1 cellular context compared by ENCODE assay signal in the genomic region with DNA sequence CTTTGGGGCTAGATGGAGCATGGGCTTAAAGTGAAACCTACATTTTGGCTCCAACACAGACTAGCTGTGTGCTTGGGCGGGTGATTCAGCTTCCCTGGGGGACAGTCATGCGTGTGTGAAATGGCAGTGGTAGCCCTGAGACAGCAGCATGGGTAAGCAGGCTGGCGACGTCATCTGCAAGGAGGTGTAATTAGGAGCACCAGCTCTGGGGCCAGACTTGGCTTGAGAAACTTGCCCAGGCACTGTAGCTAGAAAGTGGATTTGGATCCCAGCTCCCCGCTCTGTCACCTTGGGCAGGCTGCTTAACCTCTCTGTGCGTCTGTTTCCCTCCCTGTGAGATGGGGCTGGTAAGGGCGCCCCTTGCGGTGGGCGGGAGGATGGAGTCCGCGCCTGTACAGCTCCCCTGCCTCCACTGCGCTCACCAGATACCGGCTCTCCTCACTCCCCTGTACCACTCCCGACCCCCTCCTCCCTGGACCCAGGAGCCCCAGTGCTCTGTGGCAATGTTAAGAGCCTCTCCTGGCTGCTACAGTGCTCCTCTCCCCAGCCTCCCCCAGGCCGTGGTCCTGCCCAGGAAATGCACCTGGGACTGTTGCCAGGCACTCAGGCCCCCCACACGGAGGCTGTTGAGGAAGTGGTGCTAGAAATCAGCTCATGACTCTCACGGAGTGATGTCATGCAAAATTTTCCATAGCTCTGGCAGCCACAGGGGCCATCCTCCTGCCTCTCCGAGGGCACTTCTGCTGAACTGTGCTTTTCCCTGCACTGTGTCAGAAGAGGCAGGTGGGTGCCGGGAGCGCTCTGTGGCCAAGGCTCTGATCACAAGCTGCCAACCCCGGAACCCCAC.
TF ChIP-seq lines count a peak whose summit lies in the region.

No MANE protein-coding gene starts in this region.

TF ChIP-seq in HepG2, 621 proteins besides CTCF, POLR2A, EP300 and RAD21 (continued from another document and continues in another):
- TF ChIP-seq, protein P1, sequence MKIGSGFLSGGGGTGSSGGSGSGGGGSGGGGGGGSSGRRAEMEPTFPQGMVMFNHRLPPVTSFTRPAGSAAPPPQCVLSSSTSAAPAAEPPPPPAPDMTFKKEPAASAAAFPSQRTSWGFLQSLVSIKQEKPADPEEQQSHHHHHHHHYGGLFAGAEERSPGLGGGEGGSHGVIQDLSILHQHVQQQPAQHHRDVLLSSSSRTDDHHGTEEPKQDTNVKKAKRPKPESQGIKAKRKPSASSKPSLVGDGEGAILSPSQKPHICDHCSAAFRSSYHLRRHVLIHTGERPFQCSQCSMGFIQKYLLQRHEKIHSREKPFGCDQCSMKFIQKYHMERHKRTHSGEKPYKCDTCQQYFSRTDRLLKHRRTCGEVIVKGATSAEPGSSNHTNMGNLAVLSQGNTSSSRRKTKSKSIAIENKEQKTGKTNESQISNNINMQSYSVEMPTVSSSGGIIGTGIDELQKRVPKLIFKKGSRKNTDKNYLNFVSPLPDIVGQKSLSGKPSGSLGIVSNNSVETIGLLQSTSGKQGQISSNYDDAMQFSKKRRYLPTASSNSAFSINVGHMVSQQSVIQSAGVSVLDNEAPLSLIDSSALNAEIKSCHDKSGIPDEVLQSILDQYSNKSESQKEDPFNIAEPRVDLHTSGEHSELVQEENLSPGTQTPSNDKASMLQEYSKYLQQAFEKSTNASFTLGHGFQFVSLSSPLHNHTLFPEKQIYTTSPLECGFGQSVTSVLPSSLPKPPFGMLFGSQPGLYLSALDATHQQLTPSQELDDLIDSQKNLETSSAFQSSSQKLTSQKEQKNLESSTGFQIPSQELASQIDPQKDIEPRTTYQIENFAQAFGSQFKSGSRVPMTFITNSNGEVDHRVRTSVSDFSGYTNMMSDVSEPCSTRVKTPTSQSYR (CRISPR knock-in tag; IDR thresholded peaks at IDR 0.05; ENCODE audit: borderline replicate concordance): no peak
- TF ChIP-seq, protein P2, sequence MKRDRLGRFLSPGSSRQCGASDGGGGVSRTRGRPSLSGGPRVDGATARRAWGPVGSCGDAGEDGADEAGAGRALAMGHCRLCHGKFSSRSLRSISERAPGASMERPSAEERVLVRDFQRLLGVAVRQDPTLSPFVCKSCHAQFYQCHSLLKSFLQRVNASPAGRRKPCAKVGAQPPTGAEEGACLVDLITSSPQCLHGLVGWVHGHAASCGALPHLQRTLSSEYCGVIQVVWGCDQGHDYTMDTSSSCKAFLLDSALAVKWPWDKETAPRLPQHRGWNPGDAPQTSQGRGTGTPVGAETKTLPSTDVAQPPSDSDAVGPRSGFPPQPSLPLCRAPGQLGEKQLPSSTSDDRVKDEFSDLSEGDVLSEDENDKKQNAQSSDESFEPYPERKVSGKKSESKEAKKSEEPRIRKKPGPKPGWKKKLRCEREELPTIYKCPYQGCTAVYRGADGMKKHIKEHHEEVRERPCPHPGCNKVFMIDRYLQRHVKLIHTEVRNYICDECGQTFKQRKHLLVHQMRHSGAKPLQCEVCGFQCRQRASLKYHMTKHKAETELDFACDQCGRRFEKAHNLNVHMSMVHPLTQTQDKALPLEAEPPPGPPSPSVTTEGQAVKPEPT (CRISPR knock-in tag; IDR thresholded peaks at IDR 0.05; ENCODE audit: low read depth): no peak
- TF ChIP-seq ZNF350 (CRISPR knock-in tag; IDR thresholded peaks at IDR 0.05; ENCODE audit: borderline replicate concordance, low read depth): peak; percentile 25; the same call in 1 of the 2 replicates
- no peak for TF ChIP-seq GTF2F1 (IDR thresholded peaks at IDR 0.05; ENCODE audit: low read length)
- TF ChIP-seq, protein P3, sequence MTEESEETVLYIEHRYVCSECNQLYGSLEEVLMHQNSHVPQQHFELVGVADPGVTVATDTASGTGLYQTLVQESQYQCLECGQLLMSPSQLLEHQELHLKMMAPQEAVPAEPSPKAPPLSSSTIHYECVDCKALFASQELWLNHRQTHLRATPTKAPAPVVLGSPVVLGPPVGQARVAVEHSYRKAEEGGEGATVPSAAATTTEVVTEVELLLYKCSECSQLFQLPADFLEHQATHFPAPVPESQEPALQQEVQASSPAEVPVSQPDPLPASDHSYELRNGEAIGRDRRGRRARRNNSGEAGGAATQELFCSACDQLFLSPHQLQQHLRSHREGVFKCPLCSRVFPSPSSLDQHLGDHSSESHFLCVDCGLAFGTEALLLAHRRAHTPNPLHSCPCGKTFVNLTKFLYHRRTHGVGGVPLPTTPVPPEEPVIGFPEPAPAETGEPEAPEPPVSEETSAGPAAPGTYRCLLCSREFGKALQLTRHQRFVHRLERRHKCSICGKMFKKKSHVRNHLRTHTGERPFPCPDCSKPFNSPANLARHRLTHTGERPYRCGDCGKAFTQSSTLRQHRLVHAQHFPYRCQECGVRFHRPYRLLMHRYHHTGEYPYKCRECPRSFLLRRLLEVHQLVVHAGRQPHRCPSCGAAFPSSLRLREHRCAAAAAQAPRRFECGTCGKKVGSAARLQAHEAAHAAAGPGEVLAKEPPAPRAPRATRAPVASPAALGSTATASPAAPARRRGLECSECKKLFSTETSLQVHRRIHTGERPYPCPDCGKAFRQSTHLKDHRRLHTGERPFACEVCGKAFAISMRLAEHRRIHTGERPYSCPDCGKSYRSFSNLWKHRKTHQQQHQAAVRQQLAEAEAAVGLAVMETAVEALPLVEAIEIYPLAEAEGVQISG (CRISPR knock-in tag; IDR thresholded peaks at IDR 0.05): peak; percentile 52
- TF ChIP-seq, protein P4, sequence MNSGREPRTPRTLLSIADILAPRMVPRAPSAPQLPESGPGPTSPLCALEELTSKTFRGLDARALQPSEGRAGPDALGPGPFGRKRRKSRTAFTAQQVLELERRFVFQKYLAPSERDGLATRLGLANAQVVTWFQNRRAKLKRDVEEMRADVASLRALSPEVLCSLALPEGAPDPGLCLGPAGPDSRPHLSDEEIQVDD (CRISPR knock-in tag; IDR thresholded peaks at IDR 0.05; ENCODE audit: borderline replicate concordance): no peak
- TF ChIP-seq TEAD2 (CRISPR knock-in tag; IDR thresholded peaks at IDR 0.05): no peak
- TF ChIP-seq RFX3 (CRISPR knock-in tag; IDR thresholded peaks at IDR 0.05): no peak
- TF ChIP-seq ZNF484 (CRISPR knock-in tag; IDR thresholded peaks at IDR 0.05; ENCODE audit: borderline replicate concordance, low read depth): no peak
- peak; percentile 82; the same call in 1 of the 2 replicates for TF ChIP-seq NFKB2 (CRISPR knock-in tag; IDR thresholded peaks at IDR 0.05; ENCODE audit: borderline replicate concordance)
- TF ChIP-seq, protein P5, sequence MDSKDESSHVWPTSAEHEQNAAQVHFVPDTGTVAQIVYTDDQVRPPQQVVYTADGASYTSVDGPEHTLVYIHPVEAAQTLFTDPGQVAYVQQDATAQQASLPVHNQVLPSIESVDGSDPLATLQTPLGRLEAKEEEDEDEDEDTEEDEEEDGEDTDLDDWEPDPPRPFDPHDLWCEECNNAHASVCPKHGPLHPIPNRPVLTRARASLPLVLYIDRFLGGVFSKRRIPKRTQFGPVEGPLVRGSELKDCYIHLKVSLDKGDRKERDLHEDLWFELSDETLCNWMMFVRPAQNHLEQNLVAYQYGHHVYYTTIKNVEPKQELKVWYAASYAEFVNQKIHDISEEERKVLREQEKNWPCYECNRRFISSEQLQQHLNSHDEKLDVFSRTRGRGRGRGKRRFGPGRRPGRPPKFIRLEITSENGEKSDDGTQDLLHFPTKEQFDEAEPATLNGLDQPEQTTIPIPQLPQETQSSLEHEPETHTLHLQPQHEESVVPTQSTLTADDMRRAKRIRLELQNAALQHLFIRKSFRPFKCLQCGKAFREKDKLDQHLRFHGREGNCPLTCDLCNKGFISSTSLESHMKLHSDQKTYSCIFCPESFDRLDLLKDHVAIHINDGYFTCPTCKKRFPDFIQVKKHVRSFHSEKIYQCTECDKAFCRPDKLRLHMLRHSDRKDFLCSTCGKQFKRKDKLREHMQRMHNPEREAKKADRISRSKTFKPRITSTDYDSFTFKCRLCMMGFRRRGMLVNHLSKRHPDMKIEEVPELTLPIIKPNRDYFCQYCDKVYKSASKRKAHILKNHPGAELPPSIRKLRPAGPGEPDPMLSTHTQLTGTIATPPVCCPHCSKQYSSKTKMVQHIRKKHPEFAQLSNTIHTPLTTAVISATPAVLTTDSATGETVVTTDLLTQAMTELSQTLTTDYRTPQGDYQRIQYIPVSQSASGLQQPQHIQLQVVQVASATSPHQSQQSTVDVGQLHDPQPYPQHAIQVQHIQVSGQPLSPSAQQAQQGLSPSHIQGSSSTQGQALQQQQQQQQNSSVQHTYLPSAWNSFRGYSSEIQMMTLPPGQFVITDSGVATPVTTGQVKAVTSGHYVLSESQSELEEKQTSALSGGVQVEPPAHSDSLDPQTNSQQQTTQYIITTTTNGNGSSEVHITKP (CRISPR knock-in tag; IDR thresholded peaks at IDR 0.05; ENCODE audit: low read depth): peak; percentile 60; the same call in 1 of the 2 replicates
- peak; percentile 45; the same call in 1 of the 2 replicates for TF ChIP-seq EED (CRISPR knock-in tag; IDR thresholded peaks at IDR 0.05)
- TF ChIP-seq, protein P6, sequence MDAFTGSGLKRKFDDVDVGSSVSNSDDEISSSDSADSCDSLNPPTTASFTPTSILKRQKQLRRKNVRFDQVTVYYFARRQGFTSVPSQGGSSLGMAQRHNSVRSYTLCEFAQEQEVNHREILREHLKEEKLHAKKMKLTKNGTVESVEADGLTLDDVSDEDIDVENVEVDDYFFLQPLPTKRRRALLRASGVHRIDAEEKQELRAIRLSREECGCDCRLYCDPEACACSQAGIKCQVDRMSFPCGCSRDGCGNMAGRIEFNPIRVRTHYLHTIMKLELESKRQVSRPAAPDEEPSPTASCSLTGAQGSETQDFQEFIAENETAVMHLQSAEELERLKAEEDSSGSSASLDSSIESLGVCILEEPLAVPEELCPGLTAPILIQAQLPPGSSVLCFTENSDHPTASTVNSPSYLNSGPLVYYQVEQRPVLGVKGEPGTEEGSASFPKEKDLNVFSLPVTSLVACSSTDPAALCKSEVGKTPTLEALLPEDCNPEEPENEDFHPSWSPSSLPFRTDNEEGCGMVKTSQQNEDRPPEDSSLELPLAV (CRISPR knock-in tag; conservative IDR thresholded peaks at IDR 0.05; ENCODE audit: low read depth): no peak
- TF ChIP-seq, protein P7, sequence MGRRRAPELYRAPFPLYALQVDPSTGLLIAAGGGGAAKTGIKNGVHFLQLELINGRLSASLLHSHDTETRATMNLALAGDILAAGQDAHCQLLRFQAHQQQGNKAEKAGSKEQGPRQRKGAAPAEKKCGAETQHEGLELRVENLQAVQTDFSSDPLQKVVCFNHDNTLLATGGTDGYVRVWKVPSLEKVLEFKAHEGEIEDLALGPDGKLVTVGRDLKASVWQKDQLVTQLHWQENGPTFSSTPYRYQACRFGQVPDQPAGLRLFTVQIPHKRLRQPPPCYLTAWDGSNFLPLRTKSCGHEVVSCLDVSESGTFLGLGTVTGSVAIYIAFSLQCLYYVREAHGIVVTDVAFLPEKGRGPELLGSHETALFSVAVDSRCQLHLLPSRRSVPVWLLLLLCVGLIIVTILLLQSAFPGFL (CRISPR knock-in tag; IDR thresholded peaks at IDR 0.05): no peak
- peak; percentile 61; the same call in 1 of the 2 replicates for TF ChIP-seq ZNF205 (CRISPR knock-in tag; IDR thresholded peaks at IDR 0.05)
- TF ChIP-seq HES4 (CRISPR knock-in tag; IDR thresholded peaks at IDR 0.05; ENCODE audit: borderline replicate concordance): peak; percentile 39; the same call in 1 of the 2 replicates
- TF ChIP-seq, protein P8, sequence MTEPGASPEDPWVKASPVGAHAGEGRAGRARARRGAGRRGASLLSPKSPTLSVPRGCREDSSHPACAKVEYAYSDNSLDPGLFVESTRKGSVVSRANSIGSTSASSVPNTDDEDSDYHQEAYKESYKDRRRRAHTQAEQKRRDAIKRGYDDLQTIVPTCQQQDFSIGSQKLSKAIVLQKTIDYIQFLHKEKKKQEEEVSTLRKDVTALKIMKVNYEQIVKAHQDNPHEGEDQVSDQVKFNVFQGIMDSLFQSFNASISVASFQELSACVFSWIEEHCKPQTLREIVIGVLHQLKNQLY (CRISPR knock-in tag; IDR thresholded peaks at IDR 0.05): no peak
- TF ChIP-seq ZNF331 (CRISPR knock-in tag; IDR thresholded peaks at IDR 0.05): peak; percentile 41; the same call in 1 of the 2 replicates
- peak; percentile 61 for TF ChIP-seq AGO2 (optimal IDR thresholded peaks at IDR 0.05; ENCODE audit: low read depth, low read length)
- no peak for TF ChIP-seq PHF21A (CRISPR knock-in tag; IDR thresholded peaks at IDR 0.05)
- no peak for TF ChIP-seq SIX1 (CRISPR knock-in tag; IDR thresholded peaks at IDR 0.05; ENCODE audit: borderline replicate concordance)
- TF ChIP-seq, protein P9, sequence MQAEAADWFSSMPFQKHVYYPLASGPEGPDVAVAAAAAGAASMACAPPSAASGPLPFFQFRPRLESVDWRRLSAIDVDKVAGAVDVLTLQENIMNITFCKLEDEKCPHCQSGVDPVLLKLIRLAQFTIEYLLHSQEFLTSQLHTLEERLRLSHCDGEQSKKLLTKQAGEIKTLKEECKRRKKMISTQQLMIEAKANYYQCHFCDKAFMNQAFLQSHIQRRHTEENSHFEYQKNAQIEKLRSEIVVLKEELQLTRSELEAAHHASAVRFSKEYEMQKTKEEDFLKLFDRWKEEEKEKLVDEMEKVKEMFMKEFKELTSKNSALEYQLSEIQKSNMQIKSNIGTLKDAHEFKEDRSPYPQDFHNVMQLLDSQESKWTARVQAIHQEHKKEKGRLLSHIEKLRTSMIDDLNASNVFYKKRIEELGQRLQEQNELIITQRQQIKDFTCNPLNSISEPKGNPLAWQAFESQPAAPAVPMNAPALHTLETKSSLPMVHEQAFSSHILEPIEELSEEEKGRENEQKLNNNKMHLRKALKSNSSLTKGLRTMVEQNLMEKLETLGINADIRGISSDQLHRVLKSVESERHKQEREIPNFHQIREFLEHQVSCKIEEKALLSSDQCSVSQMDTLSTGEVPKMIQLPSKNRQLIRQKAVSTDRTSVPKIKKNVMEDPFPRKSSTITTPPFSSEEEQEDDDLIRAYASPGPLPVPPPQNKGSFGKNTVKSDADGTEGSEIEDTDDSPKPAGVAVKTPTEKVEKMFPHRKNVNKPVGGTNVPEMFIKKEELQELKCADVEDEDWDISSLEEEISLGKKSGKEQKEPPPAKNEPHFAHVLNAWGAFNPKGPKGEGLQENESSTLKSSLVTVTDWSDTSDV (CRISPR knock-in tag; IDR thresholded peaks at IDR 0.05): no peak
- TF ChIP-seq, protein P10, sequence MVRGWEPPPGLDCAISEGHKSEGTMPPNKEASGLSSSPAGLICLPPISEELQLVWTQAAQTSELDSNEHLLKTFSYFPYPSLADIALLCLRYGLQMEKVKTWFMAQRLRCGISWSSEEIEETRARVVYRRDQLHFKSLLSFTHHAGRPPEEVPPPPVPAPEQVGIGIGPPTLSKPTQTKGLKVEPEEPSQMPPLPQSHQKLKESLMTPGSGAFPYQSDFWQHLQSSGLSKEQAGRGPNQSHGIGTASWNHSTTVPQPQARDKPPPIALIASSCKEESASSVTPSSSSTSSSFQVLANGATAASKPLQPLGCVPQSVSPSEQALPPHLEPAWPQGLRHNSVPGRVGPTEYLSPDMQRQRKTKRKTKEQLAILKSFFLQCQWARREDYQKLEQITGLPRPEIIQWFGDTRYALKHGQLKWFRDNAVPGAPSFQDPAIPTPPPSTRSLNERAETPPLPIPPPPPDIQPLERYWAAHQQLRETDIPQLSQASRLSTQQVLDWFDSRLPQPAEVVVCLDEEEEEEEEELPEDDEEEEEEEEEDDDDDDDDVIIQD (CRISPR knock-in tag; IDR thresholded peaks at IDR 0.05; ENCODE audit: low read depth): no peak
- TF ChIP-seq, protein P11, sequence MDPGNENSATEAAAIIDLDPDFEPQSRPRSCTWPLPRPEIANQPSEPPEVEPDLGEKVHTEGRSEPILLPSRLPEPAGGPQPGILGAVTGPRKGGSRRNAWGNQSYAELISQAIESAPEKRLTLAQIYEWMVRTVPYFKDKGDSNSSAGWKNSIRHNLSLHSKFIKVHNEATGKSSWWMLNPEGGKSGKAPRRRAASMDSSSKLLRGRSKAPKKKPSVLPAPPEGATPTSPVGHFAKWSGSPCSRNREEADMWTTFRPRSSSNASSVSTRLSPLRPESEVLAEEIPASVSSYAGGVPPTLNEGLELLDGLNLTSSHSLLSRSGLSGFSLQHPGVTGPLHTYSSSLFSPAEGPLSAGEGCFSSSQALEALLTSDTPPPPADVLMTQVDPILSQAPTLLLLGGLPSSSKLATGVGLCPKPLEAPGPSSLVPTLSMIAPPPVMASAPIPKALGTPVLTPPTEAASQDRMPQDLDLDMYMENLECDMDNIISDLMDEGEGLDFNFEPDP (CRISPR knock-in tag; conservative IDR thresholded peaks at IDR 0.05): no peak
